Comparison of ENCODE assay signal across 25 cellular contexts in genomic region chr3:24401811-24402185, GRCh38.
A peak's percentile ranks its signal among the peaks of the same experiment; 100 is the strongest.
DNase-seq lines count a peak whose midpoint lies in the region; ATAC-seq and TF ChIP-seq lines count a peak whose summit lies in the region.
"Had no signal": no experiment of that assay in that cellular context is flagged by ENCODE, and none has a peak within 500 bp of the region (broad histone marks: within the 10 kb centered on the region; RNA-seq: fewer than 3 reads in every experiment).

No MANE protein-coding gene starts in this region.

- H3K36me3 ChIP-seq in thyroid gland (no peaks in the 10 kb centered on the region), esophagus squamous epithelium (no peaks in the 10 kb centered on the region)
- H3K36me3 ChIP-seq: HAP-1, ovary had no signal

- peak in 2 of 3 experiments; percentile 32 to 65 for DNase-seq in NCI-H1417 (lab: John Stamatoyannopoulos, UW)
- no peak for DNase-seq in NCI-H1417 treated with DMSO at 0.1 percent for 48 hours (lab: John Stamatoyannopoulos, UW)
- DNase-seq in RPMI8226: peak; percentile 84
- DNase-seq in mesothelial cell of epicardium (ENCODE audit: low spot score in 2 of 2, unreplicated experiment in 2 of 2): no peak
- DNase-seq in thyroid gland: peak; percentile 17 to 31
- no peak for DNase-seq in NCI-H774 (lab: John Stamatoyannopoulos, UW)
- no peak for DNase-seq in esophagus squamous epithelium (lab: John Stamatoyannopoulos, UW)
- DNase-seq: activated CD4-positive, alpha-beta memory T cell treated with anti-CD3 and anti-CD28 coated beads, Interleukin-2, amount 10 ng/mL, durations not matched to agents 7 days and 5 days; activated naive CD4-positive, alpha-beta T cell treated with anti-CD3 and anti-CD28 coated beads, Interleukin-2, amount 50 U/mL, for 16 hours; C1 segment of cervical spinal cord; hippocampal formation; NCI-H146; NCI-H2107; ovary; PC-3; SHP77; T-helper 17 cell had no signal

- no peak for ATAC-seq in HG02981 (IDR thresholded peaks at IDR 0.05; ENCODE audit: unreplicated experiment)
- ATAC-seq: T-helper 17 cell had no signal

- H3K4me3 ChIP-seq in thyroid gland (replicated peaks in 1 of 3) (no peak overlapping the region), esophagus squamous epithelium (no peak overlapping the region)
- H3K4me3 ChIP-seq: HAP-1, ovary, smooth muscle cell had no signal

- peaks cover 15% of the 10 kb centered on the region for H3K4me1 Mint-ChIP-seq in mesothelial cell of epicardium
- H3K4me1 Mint-ChIP-seq: activated CD4-positive, alpha-beta memory T cell treated with anti-CD3 and anti-CD28 coated beads, Interleukin-2, amount 10 ng/mL, durations not matched to agents 7 days and 5 days; T-helper 17 cell had no signal

- intact Hi-C loops in thyroid gland (cut with DNase I) (no loop called here), esophagus squamous epithelium (cut with DNase I) (no loop called here)

- WGBS in thyroid gland, 2 donors: 47 to 50% methylated on average over 2 of the region's 2 CpGs
- 73 to 94% methylated on average over 1 of the region's 2 CpGs for WGBS in esophagus squamous epithelium, 2 donors

- H3K27me3 ChIP-seq in thyroid gland (no peaks in the 10 kb centered on the region), esophagus squamous epithelium (no peaks in the 10 kb centered on the region)
- H3K27me3 ChIP-seq: ovary had no signal

- no peaks in the 10 kb centered on the region for H3K9me3 ChIP-seq in thyroid gland
- H3K9me3 ChIP-seq in esophagus squamous epithelium: no peaks in the 10 kb centered on the region
- H3K9me3 ChIP-seq: HAP-1, ovary had no signal

- peak overlapping the region; percentile 7 for H3K27ac Mint-ChIP-seq in mesothelial cell of epicardium
- H3K27ac Mint-ChIP-seq: activated CD4-positive, alpha-beta memory T cell treated with anti-CD3 and anti-CD28 coated beads, Interleukin-2, amount 10 ng/mL, durations not matched to agents 7 days and 5 days; activated T-helper 2 cell treated with anti-CD3 and anti-CD28 coated beads, Interferon-gamma antibody, Interleukin-2, Interleukin-4, amounts not matched to agents 10 μg/mL and 5 μg/mL and 100 μg/mL, durations not matched to agents 14 hours and 24 hours and 36 hours; stimulated activated naive CD8-positive, alpha-beta T cell treated with anti-CD3 and anti-CD28 coated beads, Interleukin-15, Interleukin-2, amounts not matched to agents 100 ng/mL and 50 ng/mL, for 24 hours; T-helper 17 cell; type B pancreatic cell had no signal

- H3K36me3 Mint-ChIP-seq in mesothelial cell of epicardium: peaks cover 2% of the 10 kb centered on the region
- H3K36me3 Mint-ChIP-seq: type B pancreatic cell had no signal

- TF ChIP-seq CTCF in mesothelial cell of epicardium (IDR thresholded peaks at IDR 0.05; ENCODE audit: unreplicated experiment): no peak
- no peak for TF ChIP-seq CTCF in thyroid gland (IDR thresholded peaks at IDR 0.05)
- TF ChIP-seq CTCF in esophagus squamous epithelium (IDR thresholded peaks at IDR 0.05): no peak

- H3K27ac ChIP-seq in thyroid gland (no peak overlapping the region), esophagus squamous epithelium (no peak overlapping the region)
- H3K27ac ChIP-seq: 22Rv1, KMS-11, ovary had no signal

- TF ChIP-seq POLR2A in thyroid gland (IDR thresholded peaks at IDR 0.05) (no peak), esophagus squamous epithelium (IDR thresholded peaks at IDR 0.05) (no peak)

- no peak overlapping the region for H3K4me3 Mint-ChIP-seq in mesothelial cell of epicardium
- H3K4me3 Mint-ChIP-seq: activated CD4-positive, alpha-beta memory T cell treated with anti-CD3 and anti-CD28 coated beads, Interleukin-2, amount 10 ng/mL, durations not matched to agents 7 days and 5 days; stimulated activated naive CD8-positive, alpha-beta T cell treated with anti-CD3 and anti-CD28 coated beads, Interleukin-15, Interleukin-2, amounts not matched to agents 100 ng/mL and 50 ng/mL, for 24 hours; T-helper 17 cell; type B pancreatic cell had no signal

- no peaks in the 10 kb centered on the region for H3K4me1 ChIP-seq in thyroid gland
- peaks cover 0 to 9% (median 0%) of the 10 kb centered on the region in 3 donors for H3K4me1 ChIP-seq in esophagus squamous epithelium

- H3K27me3 Mint-ChIP-seq in mesothelial cell of epicardium (ENCODE audit: low read depth): no peaks in the 10 kb centered on the region
- H3K27me3 Mint-ChIP-seq: activated CD4-positive, alpha-beta memory T cell treated with anti-CD3 and anti-CD28 coated beads, Interleukin-2, amount 10 ng/mL, durations not matched to agents 7 days and 5 days; stimulated activated naive CD8-positive, alpha-beta T cell treated with anti-CD3 and anti-CD28 coated beads, Interleukin-15, Interleukin-2, amounts not matched to agents 100 ng/mL and 50 ng/mL, for 24 hours; T-helper 17 cell; type B pancreatic cell had no signal

- peaks cover 13% of the 10 kb centered on the region for H3K9me3 Mint-ChIP-seq in mesothelial cell of epicardium
- H3K9me3 Mint-ChIP-seq: activated CD4-positive, alpha-beta memory T cell treated with anti-CD3 and anti-CD28 coated beads, Interleukin-2, amount 10 ng/mL, durations not matched to agents 7 days and 5 days; activated T-helper 2 cell treated with anti-CD3 and anti-CD28 coated beads, Interferon-gamma antibody, Interleukin-2, Interleukin-4, amounts not matched to agents 10 μg/mL and 5 μg/mL and 100 μg/mL, durations not matched to agents 14 hours and 24 hours and 36 hours; stimulated activated naive CD8-positive, alpha-beta T cell treated with anti-CD3 and anti-CD28 coated beads, Interleukin-15, Interleukin-2, amounts not matched to agents 100 ng/mL and 50 ng/mL, for 24 hours; type B pancreatic cell had no signal

Comparison
In these comparisons a context has a peak if more than half of its experiments do, and no peak if none do; other contexts are left out.
1. DNase-seq: peak in NCI-H1417 (2 of 3), RPMI8226 (single experiment) and thyroid gland (2 of 2); none in NCI-H1417 treated with DMSO at 0.1 percent for 48 hours (single experiment), mesothelial cell of epicardium (0 of 2), NCI-H774 (single experiment) and esophagus squamous epithelium (single experiment).